In genomic region chr9:130934702-130935659, GRCh38 we compare ENCODE assay signal across 29 cellular contexts. TPM values are rescaled to one million over a fixed set of nuclear protein-coding genes. Genes with fewer than 3 reads are reported as not detected.
DNase-seq lines count a peak whose midpoint lies in the region; ATAC-seq, FAIRE-seq and TF ChIP-seq lines count a peak whose summit lies in the region.
"Had no signal": no experiment of that assay in that cellular context is flagged by ENCODE, and none has a peak within 500 bp of the region (broad histone marks: within the 10 kb centered on the region; RNA-seq: fewer than 3 reads in every experiment).

No MANE protein-coding gene starts in this region.

- H3K27ac Mint-ChIP-seq in T-helper 17 cell = no peak overlapping the region
- H3K27ac Mint-ChIP-seq: activated CD4-positive, alpha-beta T cell treated with anti-CD3 and anti-CD28 coated beads, Interleukin-2, amount 10 ng/mL, durations not matched to agents 24 days and 14 days; CD14-positive monocyte had no signal

- DNase-seq in EL (peak; percentile 31), RPMI7951 (ENCODE audit: low read depth) (peak; percentile 74), fibroblast of lung (ENCODE audit: low read depth in 2 of 2) (peak in 1 of 2 donors; percentile 31), small intestine (peak; percentile 70), T-helper 17 cell (no peak)
- DNase-seq in activated CD4-positive, alpha-beta T cell treated with anti-CD3 and anti-CD28 coated beads, Interleukin-2, amount 50 U/mL, for 4 hours = no peak
- DNase-seq: activated CD4-positive, alpha-beta T cell treated with anti-CD3 and anti-CD28 coated beads, Interleukin-2, amount 10 ng/mL, durations not matched to agents 24 days and 14 days; activated naive CD4-positive, alpha-beta T cell treated with Interleukin-2 at 50 U/mL for 16 hours; activated T-cell treated with anti-CD3 and anti-CD28 coated beads, Interleukin-2, amount 50 U/mL, for 48 hours; body of pancreas; DND-41; effector CD4-positive, alpha-beta T cell; KBM-7; NCI-H1417 treated with DMSO at 0.1 percent for 48 hours; NCI-H2081; NCI-H2227 treated with DMSO at 0.1 percent for 48 hours; NCI-H526 treated with DMSO at 0.1 percent for 48 hours; spleen; WERI-Rb-1 had no signal

- H3K79me2 ChIP-seq in fibroblast of lung (ENCODE audit: control insufficient read depth, insufficient read depth, low read length) = no peaks in the 10 kb centered on the region

- peaks cover 66% of the 10 kb centered on the region for H3K27me3 Mint-ChIP-seq in T-helper 17 cell

- H3K4me1 ChIP-seq in fibroblast of lung (ENCODE audit: control insufficient read depth, extremely low read depth, insufficient read depth, low read length) (peaks cover 50% of the 10 kb centered on the region), small intestine (ENCODE audit: control insufficient read depth in 2 of 2, insufficient read depth in 1 of 2, low read depth in 1 of 2, low read length in 1 of 2) (no peaks in the 10 kb centered on the region)

- H3K4me3 Mint-ChIP-seq in T-helper 17 cell = no peak overlapping the region
- H3K4me3 Mint-ChIP-seq: activated CD4-positive, alpha-beta T cell treated with anti-CD3 and anti-CD28 coated beads, Interleukin-2, amount 10 ng/mL, durations not matched to agents 24 days and 14 days had no signal

- no peaks in the 10 kb centered on the region for H3K27me3 ChIP-seq in fibroblast of lung (ENCODE audit: control insufficient read depth, insufficient read depth, low read length)
- peaks cover 5 to 17% of the 10 kb centered on the region in 2 donors for H3K27me3 ChIP-seq in small intestine (ENCODE audit: control insufficient read depth in 2 of 2, insufficient read depth in 2 of 2, low read length in 2 of 2)

- H3K9me3 ChIP-seq in fibroblast of lung (ENCODE audit: control insufficient read depth, insufficient read depth, low read depth, low read length) (no peaks in the 10 kb centered on the region), small intestine (ENCODE audit: control insufficient read depth, low read depth) (no peaks in the 10 kb centered on the region), T-helper 17 cell (ENCODE audit: control insufficient read depth, low read length, poor library complexity, severe bottlenecking) (no peaks in the 10 kb centered on the region)
- H3K9me3 ChIP-seq: body of pancreas, heart left ventricle, right atrium auricular region, spleen, tibial nerve had no signal

- no peak for FAIRE-seq in small intestine (lab: Jason Lieb, UNC)
- FAIRE-seq: GM12878 had no signal

- peaks cover 6% of the 10 kb centered on the region for H3K36me3 Mint-ChIP-seq in T-helper 17 cell (ENCODE audit: low read depth)

- H3K9ac ChIP-seq in fibroblast of lung (ENCODE audit: insufficient read depth, low read length) = no peak overlapping the region

- H3K4me2 ChIP-seq in fibroblast of lung (ENCODE audit: extremely low read depth, insufficient read depth, low read length) = no peak overlapping the region

- peak overlapping the region; percentile 70 for H3K27ac ChIP-seq in fibroblast of lung (ENCODE audit: insufficient read depth, low read length)
- H3K27ac ChIP-seq in small intestine (ENCODE audit: low read depth in 1 of 2, low read length in 1 of 2) = no peak overlapping the region
- H3K27ac ChIP-seq: body of pancreas, heart left ventricle, right atrium auricular region, tibial nerve, WERI-Rb-1 had no signal

- WGBS in small intestine, 3 donors = 33 to 53% (median 38%) methylated on average over 16 of the region's 16 CpGs

- no peak for ATAC-seq in T-helper 17 cell
- ATAC-seq in HG03039 (IDR thresholded peaks at IDR 0.05; ENCODE audit: unreplicated experiment) = no peak
- ATAC-seq: body of pancreas, GM12878, heart left ventricle had no signal

- no peak for TF ChIP-seq CTCF in fibroblast of lung (conservative IDR thresholded peaks at IDR 0.05 in 1 of 2, IDR thresholded peaks at IDR 0.05 in 1 of 2; ENCODE audit: low read depth in 1 of 2, low read length in 2 of 2)

- H3K4me3 ChIP-seq in fibroblast of lung (replicated peaks in 1 of 4; ENCODE audit: control extremely low read depth in 1 of 4, insufficient read depth in 1 of 4, low read depth in 3 of 4, low read length in 4 of 4) (no peak overlapping the region), small intestine (ENCODE audit: low read depth in 1 of 2, low read length in 2 of 2) (no peak overlapping the region)
- H3K4me3 ChIP-seq: body of pancreas, GM12878, heart left ventricle, right atrium auricular region, spleen, tibial nerve had no signal

- no peak overlapping the region for H2AFZ ChIP-seq in fibroblast of lung (ENCODE audit: low read length)

- H3K4me1 Mint-ChIP-seq in T-helper 17 cell = peaks cover 14% of the 10 kb centered on the region

- H4K20me1 ChIP-seq in fibroblast of lung (ENCODE audit: control insufficient read depth, extremely low read depth, insufficient read depth, low read length) = no peaks in the 10 kb centered on the region

- no peaks in the 10 kb centered on the region for H3K36me3 ChIP-seq in fibroblast of lung (ENCODE audit: control insufficient read depth, insufficient read depth, low read length)
- H3K36me3 ChIP-seq in small intestine (ENCODE audit: control insufficient read depth in 2 of 2, insufficient read depth in 2 of 2, low read length in 2 of 2) = no peaks in the 10 kb centered on the region
- H3K36me3 ChIP-seq: heart left ventricle, right atrium auricular region, spleen, tibial nerve, WERI-Rb-1 had no signal

RNA-seq across cellular contexts. Expression of gene FIBCD1, which starts 4.1 kb away (rescaled TPM):
- 15.6 and 16.9 TPM in 2 replicates for total RNA-seq in RPMI7951 (2014; rRNA removed; shearing (Covaris generic))
- total RNA-seq in fibroblast of lung (7.3 and 9.8 TPM in 2 replicates), T-helper 17 cell (not detected)
- polyA plus RNA-seq in fibroblast of lung (7.2 and 28.0 TPM in 2 replicates), small intestine (1 to 10 TPM in 1 of 3 donors, not detected in 2; 1.5 TPM)
- 24.8 and 66.0 TPM in 2 replicates for polyA plus RNA-seq in fibroblast of lung (2012)
- polyA minus RNA-seq in fibroblast of lung (ENCODE audit: low replicate concordance) = 5.4 and 39.7 TPM in 2 replicates
- total RNA-seq: activated CD4-positive, alpha-beta T cell treated with anti-CD3 and anti-CD28 coated beads, Interleukin-2, amount 10 ng/mL, durations not matched to agents 24 days and 14 days; tibial nerve had no signal
- polyA plus RNA-seq: CD14-positive monocyte had no signal

RNA-seq across cellular contexts. Expression of gene QRFP, which starts 38.4 kb away (rescaled TPM):
- total RNA-seq in RPMI7951 (2014; rRNA removed; shearing (Covaris generic)) = not detected in 2 replicates
- total RNA-seq in fibroblast of lung = not detected in 2 replicates
- not detected in 2 replicates for polyA plus RNA-seq in fibroblast of lung
- 0.17 and 0.40 TPM in 2 replicates for polyA plus RNA-seq in fibroblast of lung (2012)
- polyA minus RNA-seq in fibroblast of lung (ENCODE audit: low replicate concordance) = not detected in 2 replicates
- polyA plus RNA-seq in small intestine = under 1 TPM in 1 of 3 donors, not detected in 2; 0.12 TPM
- total RNA-seq in T-helper 17 cell = not detected
- total RNA-seq: activated CD4-positive, alpha-beta T cell treated with anti-CD3 and anti-CD28 coated beads, Interleukin-2, amount 10 ng/mL, durations not matched to agents 24 days and 14 days; body of pancreas; chondrocyte; GM12878; H4; heart left ventricle; HT-29; neural crest cell; right atrium auricular region; spleen; tibial nerve had no signal
- polyA plus RNA-seq: GM12878, heart left ventricle had no signal

Comparison
In these comparisons a context has a peak if more than half of its experiments do, and no peak if none do; other contexts are left out.
1. DNase-seq: peak in EL (single experiment), RPMI7951 (single experiment) and small intestine (single experiment); none in T-helper 17 cell (0 of 3) and activated CD4-positive, alpha-beta T cell treated with anti-CD3 and anti-CD28 coated beads, Interleukin-2, amount 50 U/mL, for 4 hours (0 of 2).